8 cellular contexts compared by ENCODE assay signal in genomic region chr15:92904832-92905640, GRCh38. TPM values are rescaled to one million over a fixed set of nuclear protein-coding genes. Genes with fewer than 3 reads are reported as not detected.
DNase-seq lines count a peak whose midpoint lies in the region; ATAC-seq lines count a peak whose summit lies in the region.

No MANE protein-coding gene starts in this region.

- H3K9me3 ChIP-seq in iPS-20b (ENCODE audit: insufficient read depth, low read depth, low read length) (no peaks in the 10 kb centered on the region), stomach smooth muscle (ENCODE audit: control insufficient read depth in 2 of 2, low read length in 2 of 2) (no peaks in the 10 kb centered on the region)

- no peaks in the 10 kb centered on the region for H3K9me3 Mint-ChIP-seq in activated T-helper 1 cell treated with anti-CD3 and anti-CD28 coated beads, Interleukin-12 subunit alpha, Interleukin-12 subunit beta, Interleukin-2, Interleukin-4 antibody, amounts not matched to agents 30 ng/mL and 10 ng/mL and 1 ng/mL, durations not matched to agents 14 hours and 24 hours and 36 hours

- intact Hi-C loops in activated T-helper 1 cell treated with anti-CD3 and anti-CD28 coated beads, Interleukin-12 subunit alpha, Interleukin-12 subunit beta, Interleukin-2, Interleukin-4 antibody, amounts not matched to agents 30 ng/mL and 10 ng/mL and 1 ng/mL, durations not matched to agents 14 hours and 24 hours and 36 hours (cut with micrococcal nuclease), result loop anchor here (1.0 to 10.0 kb wide), 6 partner anchors 14 to 1327 kb away; partner anchors contain the start of genes MCTP2 and SLCO3A1

- H3K36me3 ChIP-seq in iPS-20b (ENCODE audit: insufficient read depth, low read depth, low read length), result peaks cover 34% of the 10 kb centered on the region
- peaks cover 0 to 4% of the 10 kb centered on the region in 2 donors for H3K36me3 ChIP-seq in stomach smooth muscle (ENCODE audit: control insufficient read depth in 2 of 2, insufficient read depth in 2 of 2, low read length in 2 of 2)

- ATAC-seq in GM19397 (IDR thresholded peaks at IDR 0.05; ENCODE audit: unreplicated experiment), result no peak

- no peak overlapping the region for H3K27ac ChIP-seq in iPS-20b (ENCODE audit: low read length)
- peak overlapping the region; percentile 92 for H3K27ac ChIP-seq in stomach smooth muscle (ENCODE audit: low read length)

- peak overlapping the region; percentile 93 for H3K4me3 Mint-ChIP-seq in activated T-helper 1 cell treated with anti-CD3 and anti-CD28 coated beads, Interleukin-12 subunit alpha, Interleukin-12 subunit beta, Interleukin-2, Interleukin-4 antibody, amounts not matched to agents 30 ng/mL and 10 ng/mL and 1 ng/mL, durations not matched to agents 14 hours and 24 hours and 36 hours

- H3K4me1 Mint-ChIP-seq in activated T-helper 1 cell treated with anti-CD3 and anti-CD28 coated beads, Interleukin-12 subunit alpha, Interleukin-12 subunit beta, Interleukin-2, Interleukin-4 antibody, amounts not matched to agents 30 ng/mL and 10 ng/mL and 1 ng/mL, durations not matched to agents 14 hours and 24 hours and 36 hours (ENCODE audit: low read depth), result peaks cover 68% of the 10 kb centered on the region

- H3K27ac Mint-ChIP-seq in activated T-helper 1 cell treated with anti-CD3 and anti-CD28 coated beads, Interleukin-12 subunit alpha, Interleukin-12 subunit beta, Interleukin-2, Interleukin-4 antibody, amounts not matched to agents 30 ng/mL and 10 ng/mL and 1 ng/mL, durations not matched to agents 14 hours and 24 hours and 36 hours, result peak overlapping the region; percentile 100

- peaks cover 21% of the 10 kb centered on the region; the same call in 1 of the 2 replicates for H3K4me1 ChIP-seq in iPS-20b (ENCODE audit: insufficient read depth, low read length)
- peaks cover 26% of the 10 kb centered on the region for H3K4me1 ChIP-seq in stomach smooth muscle (ENCODE audit: control insufficient read depth, insufficient read depth, low read length)

- H3K27me3 Mint-ChIP-seq in activated T-helper 1 cell treated with anti-CD3 and anti-CD28 coated beads, Interleukin-12 subunit alpha, Interleukin-12 subunit beta, Interleukin-2, Interleukin-4 antibody, amounts not matched to agents 30 ng/mL and 10 ng/mL and 1 ng/mL, durations not matched to agents 14 hours and 24 hours and 36 hours (ENCODE audit: insufficient read depth), result no peaks in the 10 kb centered on the region

- H3K9ac ChIP-seq in iPS-20b (ENCODE audit: low read depth, low read length) (peak overlapping the region; percentile 86), stomach smooth muscle (ENCODE audit: low read length in 2 of 2) (peak overlapping the region; percentile 85 to 86)

- H3K27me3 ChIP-seq in iPS-20b (ENCODE audit: insufficient read depth, low read length) (no peaks in the 10 kb centered on the region), stomach smooth muscle (ENCODE audit: control insufficient read depth in 1 of 2, insufficient read depth in 2 of 2, low read length in 2 of 2) (no peaks in the 10 kb centered on the region)

- peak; percentile 13 for DNase-seq in NCI-H2227 (lab: John Stamatoyannopoulos, UW; ENCODE audit: unreplicated experiment)
- no peak for DNase-seq in NCI-H2227 treated with DMSO at 0.1 percent for 48 hours (lab: John Stamatoyannopoulos, UW)
- no peak for DNase-seq in activated T-helper 1 cell treated with anti-CD3 and anti-CD28 coated beads, Interleukin-12 subunit alpha, Interleukin-12 subunit beta, Interleukin-2, Interleukin-4 antibody, amounts not matched to agents 30 ng/mL and 10 ng/mL and 1 ng/mL, durations not matched to agents 14 hours and 24 hours and 36 hours (ENCODE audit: low spot score)
- no peak for DNase-seq in NCI-H446 (lab: John Stamatoyannopoulos, UW)
- no peak for DNase-seq in 8988T

- peaks cover 39% of the 10 kb centered on the region for H3K36me3 Mint-ChIP-seq in activated T-helper 1 cell treated with anti-CD3 and anti-CD28 coated beads, Interleukin-12 subunit alpha, Interleukin-12 subunit beta, Interleukin-2, Interleukin-4 antibody, amounts not matched to agents 30 ng/mL and 10 ng/mL and 1 ng/mL, durations not matched to agents 14 hours and 24 hours and 36 hours (ENCODE audit: low read depth)

- H3K4me3 ChIP-seq in iPS-20b (ENCODE audit: low read length), result peak overlapping the region; percentile 76
- peak overlapping the region; percentile 67 to 79 for H3K4me3 ChIP-seq in stomach smooth muscle (ENCODE audit: low read length in 2 of 2)

RNA-seq across cellular contexts. Expression of gene CHD2, which starts 4.9 kb away (rescaled TPM):
- total RNA-seq in activated T-helper 1 cell treated with anti-CD3 and anti-CD28 coated beads, Interleukin-12 subunit alpha, Interleukin-12 subunit beta, Interleukin-2, Interleukin-4 antibody, amounts not matched to agents 30 ng/mL and 10 ng/mL and 1 ng/mL, durations not matched to agents 14 hours and 24 hours and 36 hours, result 102 and 104 TPM in 2 replicates
